Comparison of ENCODE assay signal across 1 cellular context in genomic region chr2:150487537-150488429, GRCh38.
TF ChIP-seq lines count a peak whose summit lies in the region.

TSS of gene RND3 (minus strand) at chr2:150487667. CDS start at chr2:150487417, 250 bp downstream.

TF ChIP-seq in H1, 55 proteins besides CTCF, POLR2A, EP300 and RAD21:
- TF ChIP-seq ATF3 (IDR thresholded peaks at IDR 0.05; ENCODE audit: insufficient read depth, low read depth, low read length) (no peak), HDAC2 (IDR thresholded peaks at IDR 0.05; ENCODE audit: borderline replicate concordance in 1 of 2, low read depth in 2 of 2, low read length in 2 of 2) (no peak), USF2 (IDR thresholded peaks at IDR 0.05; ENCODE audit: low read length) (no peak), MAFK (IDR thresholded peaks at IDR 0.05; ENCODE audit: low read depth, low read length) (no peak), CEBPB (IDR thresholded peaks at IDR 0.05; ENCODE audit: low read depth, low read length) (no peak), RFX5 (IDR thresholded peaks at IDR 0.05; ENCODE audit: borderline replicate concordance, low read depth, low read length) (no peak), CBX5 (IDR thresholded peaks at IDR 0.05; ENCODE audit: low read depth, low read length) (no peak), YY1 (IDR thresholded peaks at IDR 0.05; ENCODE audit: low read depth, low read length) (peak; percentile 61; the same call in 1 of the 2 replicates), SIX5 (IDR thresholded peaks at IDR 0.05; ENCODE audit: low read depth, low read length) (no peak), CBX8 (IDR thresholded peaks at IDR 0.05; ENCODE audit: borderline replicate concordance, low read depth, low read length) (no peak), BRCA1 (IDR thresholded peaks at IDR 0.05; ENCODE audit: low read depth, low read length) (no peak), SP1 (IDR thresholded peaks at IDR 0.05; ENCODE audit: low read depth, low read length) (0 out of 2 replicates have a peak, but pooled peaks have one; percentile 33), TCF12 (IDR thresholded peaks at IDR 0.05; ENCODE audit: low read depth, low read length) (no peak), BACH1 (IDR thresholded peaks at IDR 0.05; ENCODE audit: low read length) (no peak), SRF (IDR thresholded peaks at IDR 0.05; ENCODE audit: low read depth, low read length) (peak; percentile 62; the same call in 1 of the 2 replicates), GABPA (IDR thresholded peaks at IDR 0.05; ENCODE audit: borderline replicate concordance, insufficient read depth, low read length) (no peak), CHD2 (IDR thresholded peaks at IDR 0.05; ENCODE audit: low read length) (no peak), BCL11A (IDR thresholded peaks at IDR 0.05; ENCODE audit: low read depth in 2 of 2, low read length in 2 of 2) (no peak), EGR1 (IDR thresholded peaks at IDR 0.05; ENCODE audit: borderline replicate concordance, low read depth, low read length) (no peak), SP4 (IDR thresholded peaks at IDR 0.05; ENCODE audit: low read length) (no peak), MAX (IDR thresholded peaks at IDR 0.05) (no peak), SIN3A (conservative IDR thresholded peaks at IDR 0.05 in 1 of 2, IDR thresholded peaks at IDR 0.05 in 1 of 2; ENCODE audit: low read depth in 1 of 2, low read length in 2 of 2) (no peak), EZH2 (IDR thresholded peaks at IDR 0.05; ENCODE audit: low read depth, low read length, severe bottlenecking) (no peak), TEAD4 (IDR thresholded peaks at IDR 0.05; ENCODE audit: low read depth, low read length) (peak; percentile 56; the same call in 1 of the 2 replicates), NRF1 (IDR thresholded peaks at IDR 0.05; ENCODE audit: low read depth, low read length) (no peak), ZNF274 (IDR thresholded peaks at IDR 0.05; ENCODE audit: borderline replicate concordance, extremely low read depth, low read length) (no peak), JUND (IDR thresholded peaks at IDR 0.05; ENCODE audit: low read length) (no peak), ATF2 (IDR thresholded peaks at IDR 0.05; ENCODE audit: low read length) (no peak), SIRT6 (IDR thresholded peaks at IDR 0.05; ENCODE audit: low read length) (no peak), NANOG (IDR thresholded peaks at IDR 0.05; ENCODE audit: insufficient read depth, low read depth, low read length, poor library complexity, severe bottlenecking) (no peak), ASH2L (IDR thresholded peaks at IDR 0.05; ENCODE audit: low read length) (no peak), SAP30 (IDR thresholded peaks at IDR 0.05; ENCODE audit: insufficient read depth, insufficient replicate concordance, low read length) (no peak), CREB1 (IDR thresholded peaks at IDR 0.05) (no peak), PHF8 (conservative IDR thresholded peaks at IDR 0.05; ENCODE audit: low read depth, low read length) (no peak; the same call in 1 of the 2 replicates), CHD1 (IDR thresholded peaks at IDR 0.05; ENCODE audit: low read depth, low read length) (no peak), KDM5A (IDR thresholded peaks at IDR 0.05; ENCODE audit: low read length) (no peak), RBBP5 (IDR thresholded peaks at IDR 0.05; ENCODE audit: borderline replicate concordance, low read depth, low read length) (no peak), POLR2AphosphoS5 (IDR thresholded peaks at IDR 0.05; ENCODE audit: low read depth, low read length) (peak; percentile 98), CHD7 (IDR thresholded peaks at IDR 0.05; ENCODE audit: insufficient replicate concordance, low read length) (no peak), KDM4A (IDR thresholded peaks at IDR 0.05; ENCODE audit: low read depth, low read length, severe bottlenecking) (no peak), FOSL1 (IDR thresholded peaks at IDR 0.05; ENCODE audit: insufficient read depth, low read depth, low read length) (no peak), SP2 (IDR thresholded peaks at IDR 0.05; ENCODE audit: low read length) (no peak), E2F6 (IDR thresholded peaks at IDR 0.05) (no peak), HDAC6 (IDR thresholded peaks at IDR 0.05; ENCODE audit: low read depth, low read length) (no peak), GTF2F1 (IDR thresholded peaks at IDR 0.05; ENCODE audit: borderline replicate concordance, low read depth, low read length) (peak; percentile 23; the same call in 1 of the 2 replicates), POU5F1 (IDR thresholded peaks at IDR 0.05; ENCODE audit: low read depth, low read length) (no peak), SUZ12 (IDR thresholded peaks at IDR 0.05; ENCODE audit: low read length) (no peak), KDM1A (IDR thresholded peaks at IDR 0.05; ENCODE audit: borderline replicate concordance, low read length) (no peak), JUN (IDR thresholded peaks at IDR 0.05; ENCODE audit: low read depth, low read length) (no peak), TAF1 (IDR thresholded peaks at IDR 0.05; ENCODE audit: low read depth, low read length) (peak; percentile 98), TAF7 (optimal IDR thresholded peaks at IDR 0.05; ENCODE audit: borderline replicate concordance, low read depth, low read length) (peak; percentile 86), TBP (IDR thresholded peaks at IDR 0.05; ENCODE audit: low read depth, low read length) (peak; percentile 96), RXRA (IDR thresholded peaks at IDR 0.05; ENCODE audit: insufficient read depth, low read depth, low read length) (no peak), RNF2 (IDR thresholded peaks at IDR 0.05; ENCODE audit: borderline replicate concordance, low read depth, low read length, missing control alignments, poor library complexity, severe bottlenecking) (no peak)
